11 cellular contexts compared by ENCODE assay signal in the genomic region with DNA sequence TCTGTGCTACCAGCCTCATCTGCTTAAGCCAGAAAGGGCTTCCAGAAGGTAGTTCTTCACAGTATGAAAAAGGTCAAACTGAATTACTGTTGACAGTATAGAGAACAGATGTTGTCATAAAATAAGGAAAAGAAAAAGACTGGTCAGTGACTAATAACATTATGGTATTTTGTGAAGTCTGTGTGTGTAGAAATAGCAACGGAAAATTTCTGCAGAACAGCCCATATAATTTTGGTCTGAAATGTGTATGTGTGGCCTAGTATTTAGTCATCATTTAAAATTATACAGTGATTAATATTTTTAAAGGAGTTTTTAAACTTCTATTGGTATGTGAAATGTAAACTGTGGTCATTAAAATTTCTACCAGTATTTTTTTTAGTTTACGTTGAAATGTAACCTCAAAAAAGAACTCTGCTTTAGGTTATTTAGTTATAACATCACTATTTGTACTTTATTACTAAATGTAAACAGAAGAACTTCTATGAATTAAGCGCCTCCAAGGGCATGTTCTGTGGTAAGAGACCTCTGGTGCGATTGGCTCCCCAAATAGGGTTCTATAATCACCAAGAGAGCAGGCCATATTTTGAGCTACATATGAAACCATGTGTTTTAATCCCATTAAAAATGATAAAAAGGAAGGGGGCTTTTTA. TPM values are rescaled to one million over a fixed set of nuclear protein-coding genes. Genes with fewer than 3 reads are reported as not detected.
DNase-seq lines count a peak whose midpoint lies in the region; ATAC-seq, FAIRE-seq and TF ChIP-seq lines count a peak whose summit lies in the region.
"Had no signal": no experiment of that assay in that cellular context is flagged by ENCODE, and none has a peak within 500 bp of the region (broad histone marks: within the 10 kb centered on the region; RNA-seq: fewer than 3 reads in every experiment).

No MANE protein-coding gene starts in this region.

- DNase-seq in activated T-cell treated with anti-CD3 and anti-CD28 coated beads, Interleukin-2, amount 50 U/mL, for 72 hours, result no peak
- DNase-seq in activated T-cell treated with anti-CD3 and anti-CD28 coated beads for 4 hours (no peak), type B pancreatic cell (ENCODE audit: extremely low spot score, unreplicated experiment) (no peak), left lobe of liver (ENCODE audit: low spot score) (no peak), D721Med (ENCODE audit: insufficient read length, low spot score) (no peak), foreskin keratinocyte (no peak)
- DNase-seq in central memory CD8-positive, alpha-beta T cell (ENCODE audit: low spot score in 2 of 2), result no peak
- DNase-seq: DMS79 had no signal

- H3K4me3 Mint-ChIP-seq in activated T-cell treated with anti-CD3 and anti-CD28 coated beads, Interleukin-2, amount 50 U/mL, for 72 hours, result peak overlapping the region; percentile 59 to 76
- peak overlapping the region; percentile 50 for H3K4me3 Mint-ChIP-seq in central memory CD8-positive, alpha-beta T cell
- H3K4me3 Mint-ChIP-seq in type B pancreatic cell, result no peak overlapping the region
- H3K4me3 Mint-ChIP-seq: T-helper 1 cell treated with Interleukin-12 subunit alpha and Interleukin-12 subunit beta and Interleukin-4 antibody, amounts not matched to agents 30 μg/mL and 1 μg/mL, for 36 hours had no signal

- H3K27me3 Mint-ChIP-seq in activated T-cell treated with anti-CD3 and anti-CD28 coated beads, Interleukin-2, amount 50 U/mL, for 72 hours (ENCODE audit: low read depth), result no peaks in the 10 kb centered on the region
- H3K27me3 Mint-ChIP-seq in central memory CD8-positive, alpha-beta T cell, result no peaks in the 10 kb centered on the region
- H3K27me3 Mint-ChIP-seq in type B pancreatic cell, result no peaks in the 10 kb centered on the region

- peaks cover 17 to 19% of the 10 kb centered on the region in 2 donors for H3K36me3 Mint-ChIP-seq in activated T-cell treated with anti-CD3 and anti-CD28 coated beads, Interleukin-2, amount 50 U/mL, for 72 hours (ENCODE audit: insufficient read depth in 2 of 2)
- H3K36me3 Mint-ChIP-seq in central memory CD8-positive, alpha-beta T cell (ENCODE audit: insufficient read depth), result peaks cover 32% of the 10 kb centered on the region
- H3K36me3 Mint-ChIP-seq in type B pancreatic cell, result peaks cover 30% of the 10 kb centered on the region

- no peak for ATAC-seq in activated T-cell treated with anti-CD3 and anti-CD28 coated beads, Interleukin-2, amount 50 U/mL, for 72 hours (replicated peaks in 1 of 2)
- ATAC-seq in HG03432 (IDR thresholded peaks at IDR 0.05; ENCODE audit: unreplicated experiment), result peak; percentile 41
- no peak for ATAC-seq in central memory CD8-positive, alpha-beta T cell (replicated peaks; ENCODE audit: extremely low read depth, poor library complexity, severe bottlenecking)
- no peak for ATAC-seq in left lobe of liver
- ATAC-seq in foreskin keratinocyte, result no peak

- H3K4me1 ChIP-seq in foreskin keratinocyte, result peaks cover 7% of the 10 kb centered on the region

- no peak overlapping the region for H3K27ac ChIP-seq in foreskin keratinocyte
- H3K27ac ChIP-seq: epithelial cell of prostate had no signal

- H3K4me1 Mint-ChIP-seq in activated T-cell treated with anti-CD3 and anti-CD28 coated beads, Interleukin-2, amount 50 U/mL, for 72 hours (ENCODE audit: low read depth), result peaks cover 83% of the 10 kb centered on the region
- H3K4me1 Mint-ChIP-seq in central memory CD8-positive, alpha-beta T cell, result peaks cover 73% of the 10 kb centered on the region
- H3K4me1 Mint-ChIP-seq in type B pancreatic cell (ENCODE audit: unreplicated experiment), result peaks cover 22% of the 10 kb centered on the region

- no peaks in the 10 kb centered on the region for H3K9me3 Mint-ChIP-seq in activated T-cell treated with anti-CD3 and anti-CD28 coated beads, Interleukin-2, amount 50 U/mL, for 72 hours
- no peaks in the 10 kb centered on the region for H3K9me3 Mint-ChIP-seq in central memory CD8-positive, alpha-beta T cell
- H3K9me3 Mint-ChIP-seq in type B pancreatic cell, result no peaks in the 10 kb centered on the region
- H3K9me3 Mint-ChIP-seq: T-helper 1 cell treated with Interleukin-12 subunit alpha and Interleukin-12 subunit beta and Interleukin-4 antibody, amounts not matched to agents 30 μg/mL and 1 μg/mL, for 36 hours had no signal

- H3K27ac Mint-ChIP-seq in activated T-cell treated with anti-CD3 and anti-CD28 coated beads, Interleukin-2, amount 50 U/mL, for 72 hours, result peak overlapping the region; percentile 98
- peak overlapping the region; percentile 61 for H3K27ac Mint-ChIP-seq in central memory CD8-positive, alpha-beta T cell (ENCODE audit: low read depth)
- H3K27ac Mint-ChIP-seq in type B pancreatic cell, result peak overlapping the region; percentile 25

- TF ChIP-seq CTCF in type B pancreatic cell (conservative IDR thresholded peaks at IDR 0.05) (no peak), D721Med (IDR thresholded peaks at IDR 0.05; ENCODE audit: insufficient read depth, missing control alignments) (no peak), foreskin keratinocyte (conservative IDR thresholded peaks at IDR 0.05) (no peak)

- no peak for FAIRE-seq in D721Med (lab: Jason Lieb, UNC)

- no peaks in the 10 kb centered on the region for H3K27me3 ChIP-seq in foreskin keratinocyte

RNA-seq across cellular contexts. Expression of gene GPR183, which starts 3.3 kb away (rescaled TPM):
- 10 to 100 TPM; 32.8 to 57.5 TPM for total RNA-seq in activated T-cell treated with anti-CD3 and anti-CD28 coated beads, Interleukin-2, amount 50 U/mL, for 72 hours
- total RNA-seq in type B pancreatic cell (ENCODE audit: low replicate concordance) (not detected in 2 replicates), left lobe of liver (0.70 TPM), foreskin keratinocyte (not detected in 2 replicates)
- not detected in 2 replicates for polyA plus RNA-seq in foreskin keratinocyte

RNA-seq across cellular contexts. Expression of gene GPR18, which starts 52.3 kb away (rescaled TPM):
- total RNA-seq in activated T-cell treated with anti-CD3 and anti-CD28 coated beads, Interleukin-2, amount 50 U/mL, for 72 hours, result 10 to 100 TPM; 12.4 to 17.3 TPM
- not detected in 2 replicates for total RNA-seq in type B pancreatic cell (ENCODE audit: low replicate concordance)
- 0.15 TPM for total RNA-seq in left lobe of liver
- not detected in 2 replicates for total RNA-seq in foreskin keratinocyte
- not detected in 2 replicates for polyA plus RNA-seq in foreskin keratinocyte

Comparison
In these comparisons a context has a peak if more than half of its experiments do, and no peak if none do; other contexts are left out.
1. H3K27ac Mint-ChIP-seq: peak in every context shown above with its lines; median percentile 98 in activated T-cell treated with anti-CD3 and anti-CD28 coated beads, Interleukin-2, amount 50 U/mL, for 72 hours; 61 in central memory CD8-positive, alpha-beta T cell; 25 in type B pancreatic cell.
2. RNA of gene GPR183, which starts 3.3 kb away (total RNA-seq): 32.8 to 57.5 TPM in activated T-cell treated with anti-CD3 and anti-CD28 coated beads, Interleukin-2, amount 50 U/mL, for 72 hours; 0.70 TPM in left lobe of liver (single experiment), not detected in type B pancreatic cell and not detected in foreskin keratinocyte; every median in the first group is over 10 times any median in the second.
3. RNA of gene GPR18, which starts 52.3 kb away (total RNA-seq): 12.4 to 17.3 TPM in activated T-cell treated with anti-CD3 and anti-CD28 coated beads, Interleukin-2, amount 50 U/mL, for 72 hours; 0.15 TPM in left lobe of liver (single experiment), not detected in type B pancreatic cell and not detected in foreskin keratinocyte; every median in the first group is over 10 times any median in the second.